1 cellular context compared by ENCODE assay signal in the genomic region with DNA sequence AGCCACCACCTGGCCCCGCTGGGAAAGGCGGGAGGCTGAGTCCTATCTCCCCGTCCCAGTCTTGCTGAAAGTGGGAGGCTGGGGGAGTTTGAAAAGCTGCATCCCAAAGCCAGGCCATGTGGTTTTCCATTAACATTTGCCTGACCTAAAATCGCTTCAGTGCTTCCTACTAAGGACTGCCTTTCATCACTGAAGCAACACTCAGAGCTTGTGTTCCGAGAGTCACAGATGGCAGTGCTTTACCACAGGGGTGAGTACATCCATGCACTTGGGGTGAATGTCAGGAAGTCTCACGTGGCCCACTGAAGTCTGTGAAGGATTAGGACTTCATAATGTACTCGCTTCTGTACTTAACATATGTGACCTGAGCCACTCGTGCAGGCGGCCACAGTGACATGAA.
TF ChIP-seq lines count a peak whose summit lies in the region.

No MANE protein-coding gene starts in this region.

TF ChIP-seq in H1, 55 proteins besides CTCF, POLR2A, EP300 and RAD21:
- TF ChIP-seq ASH2L (IDR thresholded peaks at IDR 0.05; ENCODE audit: low read length) (no peak), TCF12 (IDR thresholded peaks at IDR 0.05; ENCODE audit: low read depth, low read length) (no peak), HDAC2 (IDR thresholded peaks at IDR 0.05; ENCODE audit: borderline replicate concordance in 1 of 2, low read depth in 2 of 2, low read length in 2 of 2) (no peak), TAF1 (IDR thresholded peaks at IDR 0.05; ENCODE audit: low read depth, low read length) (no peak), MAFK (IDR thresholded peaks at IDR 0.05; ENCODE audit: low read depth, low read length) (no peak)
- TF ChIP-seq, protein P1, sequence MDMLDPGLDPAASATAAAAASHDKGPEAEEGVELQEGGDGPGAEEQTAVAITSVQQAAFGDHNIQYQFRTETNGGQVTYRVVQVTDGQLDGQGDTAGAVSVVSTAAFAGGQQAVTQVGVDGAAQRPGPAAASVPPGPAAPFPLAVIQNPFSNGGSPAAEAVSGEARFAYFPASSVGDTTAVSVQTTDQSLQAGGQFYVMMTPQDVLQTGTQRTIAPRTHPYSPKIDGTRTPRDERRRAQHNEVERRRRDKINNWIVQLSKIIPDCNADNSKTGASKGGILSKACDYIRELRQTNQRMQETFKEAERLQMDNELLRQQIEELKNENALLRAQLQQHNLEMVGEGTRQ (IDR thresholded peaks at IDR 0.05; ENCODE audit: low read length), result no peak
